Comparison of ENCODE assay signal across 14 cellular contexts in genomic region chr1:31726715-31727114, GRCh38. TPM values are rescaled to one million over a fixed set of nuclear protein-coding genes. Genes with fewer than 3 reads are reported as not detected.
A peak's percentile ranks its signal among the peaks of the same experiment; 100 is the strongest.
DNase-seq lines count a peak whose midpoint lies in the region; TF ChIP-seq lines count a peak whose summit lies in the region.
"Had no signal": no experiment of that assay in that cellular context is flagged by ENCODE, and none has a peak within 500 bp of the region (broad histone marks: within the 10 kb centered on the region; RNA-seq: fewer than 3 reads in every experiment).

No MANE protein-coding gene starts in this region.

- H3K27me3 Mint-ChIP-seq in neural progenitor cell (ENCODE audit: insufficient read depth, low read depth) = peaks cover 12% of the 10 kb centered on the region
- H3K27me3 Mint-ChIP-seq in CD4-positive, alpha-beta memory T cell = peaks cover 1 to 14% of the 10 kb centered on the region in 2 donors

- H3K79me2 ChIP-seq in neural progenitor cell (ENCODE audit: low read depth) = no peaks in the 10 kb centered on the region

- CTCF ChIA-PET in RWPE1 (lab: Yijun Ruan, JAX) = interaction anchor here (0.6 kb wide), 1 partner anchor 23 kb away, joined by 3 read pairs; no protein-coding TSS in a partner anchor
- CTCF ChIA-PET in CD4-positive, alpha-beta memory T cell (lab: Charles Lee; ENCODE audit: partially characterized antibody) = interaction anchor here (1.2 to 1.6 kb wide), 2 partner anchors 10 to 62 kb away, joined by 3 read pairs; no protein-coding TSS in a partner anchor

- H2AFZ ChIP-seq in neural progenitor cell (replicated peaks) = no peak overlapping the region
- H2AFZ ChIP-seq: GM23338 had no signal

- H4K20me1 ChIP-seq in BLaER1 (peaks cover 35% of the 10 kb centered on the region), neural progenitor cell (ENCODE audit: low read depth) (peaks cover 15% of the 10 kb centered on the region)

- H3K9ac ChIP-seq in BLaER1 (no peak overlapping the region), neural progenitor cell (no peak overlapping the region)

- no peaks in the 10 kb centered on the region for H3K27me3 ChIP-seq in BLaER1
- H3K27me3 ChIP-seq in H7 (ENCODE audit: control insufficient read depth, insufficient read depth, low read length) = no peaks in the 10 kb centered on the region
- H3K27me3 ChIP-seq in neural progenitor cell = no peaks in the 10 kb centered on the region
- peaks cover 4% of the 10 kb centered on the region for H3K27me3 ChIP-seq in CD4-positive, alpha-beta memory T cell (ENCODE audit: insufficient read depth, low read length)

- H3K9me3 Mint-ChIP-seq in neural progenitor cell = no peaks in the 10 kb centered on the region
- H3K9me3 Mint-ChIP-seq in CD4-positive, alpha-beta memory T cell = peaks cover 0 to 6% (median 0%) of the 10 kb centered on the region in 8 donors
- H3K9me3 Mint-ChIP-seq: CD8-positive, alpha-beta T cell; GM23338; H9 had no signal

- H3K4me1 ChIP-seq in BLaER1 = peaks cover 35% of the 10 kb centered on the region
- H3K4me1 ChIP-seq in neural progenitor cell = no peaks in the 10 kb centered on the region
- no peaks in the 10 kb centered on the region for H3K4me1 ChIP-seq in CD4-positive, alpha-beta memory T cell (ENCODE audit: insufficient read depth, low read length)

- POLR2A ChIA-PET in RWPE1 (lab: Yijun Ruan, JAX; ENCODE audit: low non-redundant PET) = no interaction called here
- POLR2A ChIA-PET in CD4-positive, alpha-beta memory T cell (lab: Charles Lee; ENCODE audit: partially characterized antibody) = no interaction called here

- peaks cover 38% of the 10 kb centered on the region for H3K36me3 ChIP-seq in BLaER1
- H3K36me3 ChIP-seq in H7 (replicated peaks; ENCODE audit: control insufficient read depth, insufficient read depth, low read length) = no peaks in the 10 kb centered on the region
- H3K36me3 ChIP-seq in neural progenitor cell = no peaks in the 10 kb centered on the region
- no peaks in the 10 kb centered on the region for H3K36me3 ChIP-seq in CD4-positive, alpha-beta memory T cell (ENCODE audit: insufficient read depth, low read length)

- H3K27ac Mint-ChIP-seq in neural progenitor cell = peak overlapping the region; percentile 46
- H3K27ac Mint-ChIP-seq in CD4-positive, alpha-beta memory T cell = peak overlapping the region in 1 of 7 donors; percentile 13
- H3K27ac Mint-ChIP-seq: CD8-positive, alpha-beta T cell; GM23338 had no signal

- H3F3A ChIP-seq in neural progenitor cell (ENCODE audit: low read depth) = peaks cover 4% of the 10 kb centered on the region

- H3K4me3 ChIP-seq in BLaER1 (no peak overlapping the region), H7 (ENCODE audit: insufficient read depth, low read depth, low read length) (no peak overlapping the region), neural progenitor cell (no peak overlapping the region)
- no peak overlapping the region for H3K4me3 ChIP-seq in CD4-positive, alpha-beta memory T cell (ENCODE audit: low read length in 2 of 2)
- H3K4me3 ChIP-seq: GM23338 had no signal

- H3K4me2 ChIP-seq in BLaER1 (peak overlapping the region; percentile 58; the same call in 1 of the 2 replicates), neural progenitor cell (no peak overlapping the region)
- H3K4me2 ChIP-seq: GM23338 had no signal

- H3K36me3 Mint-ChIP-seq in neural progenitor cell = peaks cover 3% of the 10 kb centered on the region
- H3K36me3 Mint-ChIP-seq in CD4-positive, alpha-beta memory T cell = no peaks in the 10 kb centered on the region
- H3K36me3 Mint-ChIP-seq: CD8-positive, alpha-beta T cell had no signal

- DNase-seq in H7 = peak; percentile 39
- DNase-seq in RWPE1 (ENCODE audit: low spot score) = no peak
- DNase-seq in neural progenitor cell (ENCODE audit: low spot score) = no peak
- DNase-seq in DMS153 treated with DMSO at 0.1 percent for 48 hours (lab: John Stamatoyannopoulos, UW; ENCODE audit: unreplicated experiment) = no peak
- DNase-seq in GM10266 (ENCODE audit: extremely low spot score) = no peak
- DNase-seq in CD4-positive, alpha-beta memory T cell = no peak
- DNase-seq: ACHN; CD8-positive, alpha-beta T cell; GF-D8; H9; Karpas-422 had no signal

- peaks cover 9% of the 10 kb centered on the region for H3K4me1 Mint-ChIP-seq in neural progenitor cell
- no peaks in the 10 kb centered on the region for H3K4me1 Mint-ChIP-seq in CD4-positive, alpha-beta memory T cell

- TF ChIP-seq CTCF in RWPE1 (conservative IDR thresholded peaks at IDR 0.05; ENCODE audit: low read depth) = no peak
- TF ChIP-seq CTCF in neural progenitor cell (IDR thresholded peaks at IDR 0.05) = no peak
- TF ChIP-seq CTCF in GM10266 (IDR thresholded peaks at IDR 0.05; ENCODE audit: control insufficient read depth, insufficient read depth, low read depth, missing control alignments) = no peak

- H3K27ac ChIP-seq in BLaER1 = no peak overlapping the region
- peak overlapping the region; percentile 26 for H3K27ac ChIP-seq in RWPE1
- H3K27ac ChIP-seq in neural progenitor cell = no peak overlapping the region
- H3K27ac ChIP-seq in CD4-positive, alpha-beta memory T cell (ENCODE audit: low read depth, low read length) = no peak overlapping the region
- H3K27ac ChIP-seq: C4-2B had no signal

- intact Hi-C loops in CD4-positive, alpha-beta memory T cell (cut with micrococcal nuclease) = no loop called here

- H3K9me3 ChIP-seq in BLaER1 (no peaks in the 10 kb centered on the region), neural progenitor cell (ENCODE audit: low read depth) (no peaks in the 10 kb centered on the region)
- H3K9me3 ChIP-seq in CD4-positive, alpha-beta memory T cell (ENCODE audit: control insufficient read depth in 1 of 2, low read length in 2 of 2) = no peaks in the 10 kb centered on the region

- H3K4me3 Mint-ChIP-seq in neural progenitor cell = no peak overlapping the region
- no peak overlapping the region for H3K4me3 Mint-ChIP-seq in CD4-positive, alpha-beta memory T cell
- H3K4me3 Mint-ChIP-seq: CD8-positive, alpha-beta T cell; GM23338; H9 had no signal

RNA-seq across cellular contexts. Expression of gene COL16A1, which starts 22.9 kb away (rescaled TPM):
- total RNA-seq in H7 (2014; rRNA removed; shearing (Covaris generic)) = 10.3 and 13.8 TPM in 2 replicates
- 0.22 and 7.0 TPM in 2 replicates for total RNA-seq in neural progenitor cell (ENCODE audit: low replicate concordance)
- not detected for total RNA-seq in CD4-positive, alpha-beta memory T cell
- polyA plus RNA-seq in CD4-positive, alpha-beta memory T cell = not detected

RNA-seq across cellular contexts. Expression of gene ADGRB2, which starts 37.4 kb away (rescaled TPM):
- total RNA-seq in H7 (2014; rRNA removed; shearing (Covaris generic)) = 28.0 and 39.8 TPM in 2 replicates
- 7.1 and 21.2 TPM in 2 replicates for total RNA-seq in neural progenitor cell (ENCODE audit: low replicate concordance)
- 1 to 10 TPM; 1.5 to 2.0 TPM for total RNA-seq in CD4-positive, alpha-beta memory T cell
- under 1 TPM in 1 of 2 donors, not detected in 1; 0.55 TPM for polyA plus RNA-seq in CD4-positive, alpha-beta memory T cell
